Comparison of ENCODE assay signal across 9 cellular contexts in genomic region chr9:70257512-70257911, GRCh38. TPM values are rescaled to one million over a fixed set of nuclear protein-coding genes. Genes with fewer than 3 reads are reported as not detected.
A peak's percentile ranks its signal among the peaks of the same experiment; 100 is the strongest.
DNase-seq lines count a peak whose midpoint lies in the region; TF ChIP-seq lines count a peak whose summit lies in the region.
"Had no signal": no experiment of that assay in that cellular context is flagged by ENCODE, and none has a peak within 500 bp of the region (broad histone marks: within the 10 kb centered on the region; RNA-seq: fewer than 3 reads in every experiment).

No MANE protein-coding gene starts in this region.

- H3K27ac ChIP-seq in hepatocyte = peak overlapping the region; percentile 96
- peak overlapping the region; percentile 92 to 94 (median 92) for H3K27ac ChIP-seq in spleen

- no peaks in the 10 kb centered on the region for H3K9me2 ChIP-seq in hepatocyte (replicated peaks; ENCODE audit: insufficient read depth)

- H3K4me3 Mint-ChIP-seq in activated CD4-positive, alpha-beta memory T cell treated with anti-CD3 and anti-CD28 coated beads for 36 hours = peak overlapping the region; percentile 95

- no peak for TF ChIP-seq POLR2A in spleen (IDR thresholded peaks at IDR 0.05)

- CTCF ChIA-PET in activated CD4-positive, alpha-beta memory T cell treated with anti-CD3 and anti-CD28 coated beads for 36 hours (lab: Charles Lee) = interaction anchor here (0.6 to 2.0 kb wide), 3 partner anchors 106 to 1148 kb away, joined by 3 to 5 read pairs (median 3); no protein-coding TSS in a partner anchor

- intact Hi-C loops in activated CD4-positive, alpha-beta memory T cell treated with anti-CD3 and anti-CD28 coated beads for 36 hours (cut with micrococcal nuclease) = loop anchor here (5.0 to 10.0 kb wide), 4 partner anchors 143 to 1657 kb away; partner anchors contain the start of genes ABHD17B, C9orf85 and TJP2
- intact Hi-C loops in spleen (cut with DNase I; ENCODE audit: low total_unique reads) = no loop called here

- POLR2A ChIA-PET in activated CD4-positive, alpha-beta memory T cell treated with anti-CD3 and anti-CD28 coated beads for 36 hours (lab: Charles Lee) = interaction anchor here (1.2 kb wide), 1 partner anchor 8 kb away, joined by 5 read pairs; no protein-coding TSS in a partner anchor

- H3K79me2 ChIP-seq in hepatocyte = peaks cover 53% of the 10 kb centered on the region

- no peaks in the 10 kb centered on the region for H3K9me3 ChIP-seq in hepatocyte (ENCODE audit: low read depth)
- no peaks in the 10 kb centered on the region for H3K9me3 ChIP-seq in spleen
- H3K9me3 ChIP-seq: neutrophil had no signal

- H3K4me3 ChIP-seq in hepatocyte (peak overlapping the region; percentile 11), spleen (peak overlapping the region in 1 of 8 donors; percentile 85)

- TF ChIP-seq CTCF in hepatocyte (IDR thresholded peaks at IDR 0.05; ENCODE audit: poor library complexity) = no peak
- TF ChIP-seq CTCF in spleen (IDR thresholded peaks at IDR 0.05 in 8 of 11, conservative IDR thresholded peaks at IDR 0.05 in 3 of 11) = no peak

- DNase-seq in NCI-H1092 treated with DMSO at 0.1 percent for 48 hours (lab: John Stamatoyannopoulos, UW) (peak; percentile 21), NCI-H1092 (lab: John Stamatoyannopoulos, UW) (no peak), hepatocyte (ENCODE audit: low spot score) (no peak), spleen (no peak), SKM-1 treated with dmso at 0.1 percent for 144 hours (lab: John Stamatoyannopoulos, UW; ENCODE audit: unreplicated experiment) (no peak), NCI-H187 (lab: John Stamatoyannopoulos, UW) (no peak), pons (ENCODE audit: low spot score) (no peak)
- DNase-seq in activated CD4-positive, alpha-beta memory T cell treated with anti-CD3 and anti-CD28 coated beads for 36 hours = no peak

- peaks cover 19% of the 10 kb centered on the region for H4K20me1 ChIP-seq in hepatocyte (ENCODE audit: insufficient read depth, poor library complexity, severe bottlenecking)

- WGBS in hepatocyte (ENCODE audit: low lambda C conversion rate, missing lambda C conversion rate) = 67% methylated on average over 3 of the region's 3 CpGs
- 91 to 94% (median 93%) methylated on average over 3 of the region's 3 CpGs for WGBS in spleen, 5 donors

- peaks cover 40% of the 10 kb centered on the region for H3K4me1 ChIP-seq in hepatocyte (ENCODE audit: insufficient read depth)
- peaks cover 30 to 50% (median 39%) of the 10 kb centered on the region in 6 donors for H3K4me1 ChIP-seq in spleen

- no peak overlapping the region for H3K27ac Mint-ChIP-seq in activated CD4-positive, alpha-beta memory T cell treated with anti-CD3 and anti-CD28 coated beads for 36 hours

- no peaks in the 10 kb centered on the region for H3K9me3 Mint-ChIP-seq in activated CD4-positive, alpha-beta memory T cell treated with anti-CD3 and anti-CD28 coated beads for 36 hours

- H2AFZ ChIP-seq in hepatocyte = peak overlapping the region; percentile 68

- H3K27me3 ChIP-seq in hepatocyte = no peaks in the 10 kb centered on the region
- no peaks in the 10 kb centered on the region for H3K27me3 ChIP-seq in spleen (replicated peaks in 1 of 7)
- H3K27me3 ChIP-seq: neutrophil had no signal

- peaks cover 25% of the 10 kb centered on the region for H3K36me3 Mint-ChIP-seq in activated CD4-positive, alpha-beta memory T cell treated with anti-CD3 and anti-CD28 coated beads for 36 hours

- H3K4me1 Mint-ChIP-seq in activated CD4-positive, alpha-beta memory T cell treated with anti-CD3 and anti-CD28 coated beads for 36 hours (ENCODE audit: low read depth) = peaks cover 39% of the 10 kb centered on the region

- no peaks in the 10 kb centered on the region for H3K36me3 ChIP-seq in hepatocyte (replicated peaks; ENCODE audit: insufficient read depth, low read depth)
- peaks cover 0 to 18% (median 2%) of the 10 kb centered on the region in 6 donors for H3K36me3 ChIP-seq in spleen
- H3K36me3 ChIP-seq: neutrophil had no signal

- peak overlapping the region; percentile 80 for H3K4me2 ChIP-seq in hepatocyte

- no peaks in the 10 kb centered on the region for H3K27me3 Mint-ChIP-seq in activated CD4-positive, alpha-beta memory T cell treated with anti-CD3 and anti-CD28 coated beads for 36 hours

RNA-seq across cellular contexts. Expression of gene SMC5, which starts 1.3 kb away (rescaled TPM):
- total RNA-seq in activated CD4-positive, alpha-beta memory T cell treated with anti-CD3 and anti-CD28 coated beads for 36 hours = 10 to 100 TPM; 32.0 to 34.1 TPM
- total RNA-seq in hepatocyte (30.7 and 31.9 TPM in 2 replicates), spleen (10 to 100 TPM; 27.0 to 39.9 (median 31.8) TPM)
- polyA plus RNA-seq in hepatocyte (14.5 and 14.9 TPM in 2 replicates), spleen (1 to 10 TPM; 7.4 to 9.7 (median 7.6) TPM)
